In genomic region chr11:64204080-64204440, GRCh38 we compare ENCODE assay signal across 1 cellular context.
TF ChIP-seq lines count a peak whose summit lies in the region.

No MANE protein-coding gene starts in this region.

TF ChIP-seq in GM23338, 12 proteins besides CTCF, POLR2A, EP300 and RAD21:
- no peak for TF ChIP-seq EZH2phosphoT487 (IDR thresholded peaks at IDR 0.05; ENCODE audit: unreplicated experiment)
- no peak for TF ChIP-seq NANOG (IDR thresholded peaks at IDR 0.05; ENCODE audit: borderline replicate concordance)
- no peak for TF ChIP-seq ZNF331 (CRISPR knock-in tag; IDR thresholded peaks at IDR 0.05; ENCODE audit: low read depth)
- TF ChIP-seq EZH2 (IDR thresholded peaks at IDR 0.05; ENCODE audit: low read depth, unreplicated experiment): no peak
- TF ChIP-seq ZNF114 (CRISPR knock-in tag; IDR thresholded peaks at IDR 0.05): no peak
- no peak for TF ChIP-seq ZNF462 (CRISPR knock-in tag; IDR thresholded peaks at IDR 0.05)
- TF ChIP-seq POLR2AphosphoS5 (IDR thresholded peaks at IDR 0.05; ENCODE audit: low read depth): no peak
- no peak for TF ChIP-seq CREB1 (CRISPR knock-in tag; IDR thresholded peaks at IDR 0.05; ENCODE audit: low read depth)
- TF ChIP-seq STAT1 (IDR thresholded peaks at IDR 0.05; ENCODE audit: unreplicated experiment): no peak
- TF ChIP-seq JUNB (IDR thresholded peaks at IDR 0.05; ENCODE audit: unreplicated experiment): no peak
- TF ChIP-seq REST (IDR thresholded peaks at IDR 0.05; ENCODE audit: unreplicated experiment): no peak
- TF ChIP-seq ETS1 (IDR thresholded peaks at IDR 0.05): no peak
TF ChIP-seq in GM23338: peak in this region for 0.
